In genomic region chr5:67612961-67613360, GRCh38 we compare ENCODE assay signal across 28 cellular contexts.
"Had no signal": no experiment of that assay in that cellular context is flagged by ENCODE, and none has a peak within 500 bp of the region (broad histone marks: within the 10 kb centered on the region; RNA-seq: fewer than 3 reads in every experiment).

No MANE protein-coding gene starts in this region.

- H3K36me3 ChIP-seq: adrenal gland, WERI-Rb-1 had no signal

- H3K27me3 ChIP-seq: adrenal gland, body of pancreas, dorsolateral prefrontal cortex had no signal

- H3K4me3 ChIP-seq: adrenal gland, body of pancreas, coronary artery, dorsolateral prefrontal cortex had no signal

- H3K4me1 ChIP-seq: adrenal gland, body of pancreas had no signal

- H3K27ac ChIP-seq: adrenal gland, body of pancreas, coronary artery, dorsolateral prefrontal cortex, WERI-Rb-1 had no signal

- ATAC-seq: activated CD4-positive, alpha-beta T cell treated with anti-CD3 and anti-CD28 coated beads for 36 hours; activated CD8-positive, alpha-beta memory T cell treated with anti-CD3 and anti-CD28 coated beads, Interleukin-2, amount 10 ng/mL, durations not matched to agents 7 days and 5 days; activated CD8-positive, alpha-beta T cell treated with anti-CD3 and anti-CD28 coated beads, Interleukin-2, amount 10 ng/mL, durations not matched to agents 7 days and 5 days; activated naive CD8-positive, alpha-beta T cell treated with anti-CD3 and anti-CD28 coated beads, Interleukin-2, amount 50 U/mL, for 24 hours; body of pancreas; esophagus mucosa; T-helper 17 cell had no signal

- DNase-seq: activated CD4-positive, alpha-beta memory T cell treated with anti-CD3 and anti-CD28 coated beads for 36 hours; activated CD4-positive, alpha-beta T cell treated with anti-CD3 and anti-CD28 coated beads for 36 hours; activated CD4-positive, alpha-beta T cell treated with anti-CD3 and anti-CD28 coated beads, Interleukin-2, amount 10 ng/mL, durations not matched to agents 24 days and 14 days; activated CD4-positive, CD25-positive, alpha-beta regulatory T cell; activated CD4-positive, CD25-positive, alpha-beta regulatory T cell treated with anti-CD3 and anti-CD28 coated beads, Interleukin-2, amount 50 U/mL, for 72 hours; activated CD8-positive, alpha-beta memory T cell treated with anti-CD3 and anti-CD28 coated beads, Interleukin-2, amount 10 ng/mL, durations not matched to agents 7 days and 5 days; activated CD8-positive, alpha-beta memory T cell treated with anti-CD3 and anti-CD28 coated beads, Interleukin-2, amount 50 U/mL, for 4 hours; activated CD8-positive, alpha-beta T cell treated with anti-CD3 and anti-CD28 coated beads, Interleukin-2, amount 10 ng/mL, durations not matched to agents 7 days and 5 days; activated effector memory CD4-positive, alpha-beta T cell treated with anti-CD3 and anti-CD28 coated beads, Interleukin-2, amount 50 U/mL, for 16 hours; activated naive CD4-positive, alpha-beta T cell treated with anti-CD3 and anti-CD28 coated beads for 36 hours; activated naive CD8-positive, alpha-beta T cell treated with anti-CD3 and anti-CD28 coated beads for 36 hours; activated naive CD8-positive, alpha-beta T cell treated with anti-CD3 and anti-CD28 coated beads, Interleukin-2, amount 50 U/mL, for 24 hours; activated T-cell treated with anti-CD3 and anti-CD28 coated beads, Interleukin-2, amount 50 U/mL, for 1 hour; activated T-cell treated with anti-CD3 and anti-CD28 coated beads, Interleukin-2, amount 50 U/mL, for 48 hours; adrenal gland; amygdala; aorta; body of pancreas; effector memory CD4-positive, alpha-beta T cell; endodermal cell; foreskin fibroblast; head of caudate nucleus; T-helper 17 cell; T1000; WERI-Rb-1 had no signal

- H3K9me3 ChIP-seq: adrenal gland, body of pancreas had no signal
